In genomic region chr11:11814614-11815452, GRCh38 we compare ENCODE assay signal across 1 cellular context.
TF ChIP-seq lines count a peak whose summit lies in the region.

No MANE protein-coding gene starts in this region.

TF ChIP-seq in K562, 482 proteins besides CTCF, POLR2A, EP300 and RAD21 (continued from another document and continues in another):
- no peak for TF ChIP-seq MEF2D (tag; conservative IDR thresholded peaks at IDR 0.05; ENCODE audit: low read depth)
- TF ChIP-seq MEIS2 (IDR thresholded peaks at IDR 0.05; ENCODE audit: partially characterized antibody), result peak; percentile 38
- TF ChIP-seq HMGXB4 (CRISPR knock-in tag; IDR thresholded peaks at IDR 0.05), result no peak
- TF ChIP-seq ZC3H4 (CRISPR knock-in tag; IDR thresholded peaks at IDR 0.05; ENCODE audit: borderline replicate concordance), result no peak
- TF ChIP-seq CBFA2T3 (IDR thresholded peaks at IDR 0.05), result peak; percentile 19; the same call in 1 of the 2 replicates
- TF ChIP-seq TCF15 (CRISPR knock-in tag; IDR thresholded peaks at IDR 0.05), result no peak
- TF ChIP-seq PRDM10 (IDR thresholded peaks at IDR 0.05; ENCODE audit: partially characterized antibody), result no peak
- no peak for TF ChIP-seq NR2C2 (CRISPR knock-in tag; IDR thresholded peaks at IDR 0.05)
- peak; percentile 55; the same call in 1 of the 2 replicates for TF ChIP-seq NR2C2 (tag; IDR thresholded peaks at IDR 0.05)
- TF ChIP-seq NR4A1 (CRISPR knock-in tag; IDR thresholded peaks at IDR 0.05), result no peak
- peak; percentile 59; the same call in 1 of the 2 replicates for TF ChIP-seq NR4A1 (tag; IDR thresholded peaks at IDR 0.05)
- no peak for TF ChIP-seq ZNF512 (tag; IDR thresholded peaks at IDR 0.05)
- TF ChIP-seq ZNF592 (IDR thresholded peaks at IDR 0.05), result peak; percentile 82; the same call in 1 of the 2 replicates
- TF ChIP-seq EP400 (IDR thresholded peaks at IDR 0.05), result no peak
- 0 out of 2 replicates have a peak, but pooled peaks have one; percentile 25 for TF ChIP-seq ZNF395 (CRISPR knock-in tag; IDR thresholded peaks at IDR 0.05)
- TF ChIP-seq ZNF23 (CRISPR knock-in tag; IDR thresholded peaks at IDR 0.05), result no peak
- no peak for TF ChIP-seq NCOA2 (IDR thresholded peaks at IDR 0.05; ENCODE audit: partially characterized antibody in 2 of 2)
- no peak for TF ChIP-seq TRIM28 (IDR thresholded peaks at IDR 0.05)
- no peak for TF ChIP-seq RBM25 (IDR thresholded peaks at IDR 0.05; ENCODE audit: low read depth, low read length, severe bottlenecking)
- TF ChIP-seq CREM (IDR thresholded peaks at IDR 0.05; ENCODE audit: low read depth), result peak; percentile 52; the same call in 1 of the 2 replicates
- no peak for TF ChIP-seq RBM14 (IDR thresholded peaks at IDR 0.05; ENCODE audit: borderline replicate concordance, insufficient read depth, low read depth, low read length)
- no peak for TF ChIP-seq RBM22 (IDR thresholded peaks at IDR 0.05; ENCODE audit: low read depth, low read length, poor library complexity, severe bottlenecking)
- no peak for TF ChIP-seq PYGO2 (tag; IDR thresholded peaks at IDR 0.05)
- no peak for TF ChIP-seq BDP1 (IDR thresholded peaks at IDR 0.05; ENCODE audit: insufficient read depth, insufficient read length)
- no peak for TF ChIP-seq ZNF561 (CRISPR knock-in tag; conservative IDR thresholded peaks at IDR 0.05)
- no peak for TF ChIP-seq RBM17 (IDR thresholded peaks at IDR 0.05; ENCODE audit: borderline replicate concordance, low read depth, low read length)
- 0 out of 2 replicates have a peak, but pooled peaks have one; percentile 42 for TF ChIP-seq GATA2 (CRISPR knock-in tag; IDR thresholded peaks at IDR 0.05)
- peak; percentile 53; the same call in 1 of the 2 replicates for TF ChIP-seq SOX6 (IDR thresholded peaks at IDR 0.05)
- TF ChIP-seq U2AF1 (optimal IDR thresholded peaks at IDR 0.05; ENCODE audit: low read depth, low read length), result no peak
- no peak for TF ChIP-seq HEY1 (CRISPR knock-in tag; IDR thresholded peaks at IDR 0.05; ENCODE audit: borderline replicate concordance)
- no peak for TF ChIP-seq ZNF263 (CRISPR knock-in tag; IDR thresholded peaks at IDR 0.05; ENCODE audit: borderline replicate concordance)
- no peak for TF ChIP-seq SP2 (IDR thresholded peaks at IDR 0.05; ENCODE audit: extremely low read depth, low read depth, low read length, poor library complexity, severe bottlenecking)
- TF ChIP-seq ZNF609 (CRISPR knock-in tag; IDR thresholded peaks at IDR 0.05; ENCODE audit: borderline replicate concordance), result no peak
- 0 out of 4 replicates have a peak, but pooled peaks of 1 of the 2 experiments have one; percentile 28 for TF ChIP-seq RCOR1 (IDR thresholded peaks at IDR 0.05; ENCODE audit: borderline replicate concordance in 1 of 2, low read depth in 2 of 2, low read length in 2 of 2)
- TF ChIP-seq CCNT2 (IDR thresholded peaks at IDR 0.05; ENCODE audit: borderline replicate concordance, extremely low read depth, insufficient read length, low read depth, low read length), result no peak
- TF ChIP-seq EWSR1 (IDR thresholded peaks at IDR 0.05; ENCODE audit: borderline replicate concordance, low read depth, partially characterized antibody), result no peak
- no peak for TF ChIP-seq KDM1A (IDR thresholded peaks at IDR 0.05)
- no peak for TF ChIP-seq ZNF347 (CRISPR knock-in tag; IDR thresholded peaks at IDR 0.05; ENCODE audit: low read depth)
- no peak for TF ChIP-seq ZNF518B (CRISPR knock-in tag; IDR thresholded peaks at IDR 0.05)
- 0 out of 2 replicates have a peak, but pooled peaks have one; percentile 43 for TF ChIP-seq SMAD4 (CRISPR knock-in tag; conservative IDR thresholded peaks at IDR 0.05)
